21 cellular contexts compared by ENCODE assay signal in the genomic region with DNA sequence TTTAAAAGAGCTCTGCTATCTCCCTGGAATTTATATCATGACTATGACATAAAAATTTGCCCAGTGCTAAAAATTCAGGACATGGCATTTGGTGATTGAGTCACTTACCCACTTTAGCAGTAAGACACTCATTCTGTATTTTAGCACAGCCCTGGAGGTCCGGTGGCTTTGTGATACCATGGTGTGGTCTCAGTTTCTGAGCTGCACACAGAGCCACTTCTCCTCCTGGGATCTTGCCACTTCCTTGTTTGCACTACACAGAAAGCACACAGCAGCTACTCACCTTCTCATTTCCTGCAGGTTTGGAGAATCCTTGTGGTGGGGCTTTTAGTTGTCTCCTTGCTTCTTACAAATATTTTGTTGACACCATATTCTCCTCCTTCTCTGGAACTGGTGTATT. TPM values are rescaled to one million over a fixed set of nuclear protein-coding genes. Genes with fewer than 3 reads are reported as not detected.
"Had no signal": no experiment of that assay in that cellular context is flagged by ENCODE, and none has a peak within 500 bp of the region (broad histone marks: within the 10 kb centered on the region; RNA-seq: fewer than 3 reads in every experiment).

No MANE protein-coding gene starts in this region.

RNA-seq across cellular contexts. Expression of gene GYPB, which starts 41.1 kb away (rescaled TPM):
- total RNA-seq: dermis blood vessel endothelial cell; endothelial cell of umbilical vein; epithelial cell of proximal tubule; esophagus muscularis mucosa; fibroblast of lung; foreskin keratinocyte; gastroesophageal sphincter; kidney epithelial cell; left colon; lung microvascular endothelial cell; mesothelial cell of epicardium; mucosa of gallbladder; naive thymus-derived CD8-positive, alpha-beta T cell; osteocyte; prostate gland; right atrium auricular region; testis; tibial nerve; upper lobe of left lung had no signal
- polyA plus RNA-seq: endothelial cell of umbilical vein; fibroblast of lung; foreskin keratinocyte; heart left ventricle; liver; naive thymus-derived CD8-positive, alpha-beta T cell had no signal
